In genomic region chr21:17390575-17390974, GRCh38 we compare ENCODE assay signal across 27 cellular contexts.
"Had no signal": no experiment of that assay in that cellular context is flagged by ENCODE, and none has a peak within 500 bp of the region (broad histone marks: within the 10 kb centered on the region; RNA-seq: fewer than 3 reads in every experiment).

No MANE protein-coding gene starts in this region.

- H3K36me3 ChIP-seq: MG63 had no signal

- H3K9me3 Mint-ChIP-seq: activated B cell treated with CpG ODN at 0.5 μM for 24 hours; activated CD4-positive, alpha-beta memory T cell treated with anti-CD3 and anti-CD28 coated beads, Interleukin-2, amount 10 ng/mL, durations not matched to agents 7 days and 5 days; activated naive CD4-positive, alpha-beta T cell treated with anti-CD3 and anti-CD28 coated beads for 36 hours; activated T-helper 17 cell treated with anti-CD3 and anti-CD28 coated beads, Interleukin-2, amount 50 U/mL, for 72 hours; central memory CD8-positive, alpha-beta T cell had no signal

- FAIRE-seq: astrocyte, TTC549 had no signal

- H3K4me3 ChIP-seq: MG63, PC-9 had no signal

- H3K9me3 ChIP-seq: MG63 had no signal

- H3K4me1 Mint-ChIP-seq: activated B cell treated with CpG ODN at 0.5 μM for 24 hours; activated CD4-positive, alpha-beta memory T cell treated with anti-CD3 and anti-CD28 coated beads, Interleukin-2, amount 10 ng/mL, durations not matched to agents 7 days and 5 days; activated T-helper 17 cell treated with anti-CD3 and anti-CD28 coated beads, Interleukin-2, amount 50 U/mL, for 72 hours; central memory CD8-positive, alpha-beta T cell had no signal

- H3K4me2 ChIP-seq: PC-9 had no signal

- H3K36me3 Mint-ChIP-seq: activated naive CD8-positive, alpha-beta T cell; brain had no signal

- H3K27ac ChIP-seq: PC-9 had no signal

- H2AFZ ChIP-seq: PC-9 had no signal

- H3K27me3 ChIP-seq: MG63 had no signal

- H3K27ac Mint-ChIP-seq: activated B cell treated with CpG ODN at 0.5 μM for 24 hours; activated CD4-positive, alpha-beta memory T cell treated with anti-CD3 and anti-CD28 coated beads, Interleukin-2, amount 10 ng/mL, durations not matched to agents 7 days and 5 days; activated naive CD4-positive, alpha-beta T cell treated with anti-CD3 and anti-CD28 coated beads for 36 hours; activated naive CD8-positive, alpha-beta T cell; activated T-helper 17 cell treated with anti-CD3 and anti-CD28 coated beads, Interleukin-2, amount 50 U/mL, for 72 hours; brain had no signal

- H3K4me3 Mint-ChIP-seq: activated B cell treated with CpG ODN at 0.5 μM for 24 hours; activated CD4-positive, alpha-beta memory T cell treated with anti-CD3 and anti-CD28 coated beads, Interleukin-2, amount 10 ng/mL, durations not matched to agents 7 days and 5 days; activated naive CD4-positive, alpha-beta T cell treated with anti-CD3 and anti-CD28 coated beads for 36 hours; activated naive CD8-positive, alpha-beta T cell; activated T-helper 17 cell treated with anti-CD3 and anti-CD28 coated beads, Interleukin-2, amount 50 U/mL, for 72 hours; brain; central memory CD8-positive, alpha-beta T cell had no signal

- ATAC-seq: activated T-helper 17 cell treated with anti-CD3 and anti-CD28 coated beads, Interleukin-2, amount 50 U/mL, for 72 hours had no signal

- H3K27me3 Mint-ChIP-seq: activated B cell treated with CpG ODN at 0.5 μM for 24 hours; activated CD4-positive, alpha-beta memory T cell treated with anti-CD3 and anti-CD28 coated beads, Interleukin-2, amount 10 ng/mL, durations not matched to agents 7 days and 5 days; activated T-helper 17 cell treated with anti-CD3 and anti-CD28 coated beads, Interleukin-2, amount 50 U/mL, for 72 hours; central memory CD8-positive, alpha-beta T cell had no signal

- DNase-seq: activated B cell treated with CpG ODN at 0.5 μM for 24 hours; activated CD4-positive, alpha-beta memory T cell treated with anti-CD3 and anti-CD28 coated beads, Interleukin-2, amount 10 ng/mL, durations not matched to agents 7 days and 5 days; activated CD4-positive, alpha-beta T cell treated with anti-CD3 and anti-CD28 coated beads for 1 hour; activated CD4-positive, alpha-beta T cell treated with anti-CD3 and anti-CD28 coated beads, Interleukin-2, amount 50 U/mL, for 1 hour; activated gamma-delta T cell; activated naive CD4-positive, alpha-beta T cell treated with anti-CD3 and anti-CD28 coated beads for 36 hours; activated T-cell treated with anti-CD3 and anti-CD28 coated beads for 4 hours; activated T-cell treated with anti-CD3 and anti-CD28 coated beads, Interleukin-2, amount 50 U/mL, for 48 hours; amygdala; MG63; MV-4-11; NCI-H1092 treated with DMSO at 0.1 percent for 48 hours; NCI-H1436 treated with DMSO at 0.1 percent for 48 hours; NCI-H187; NCI-H2081; NCI-H446; NCI-H524; PC-9; SIG-M5; T-helper 2 cell; T1000 had no signal
